In the genomic region with DNA sequence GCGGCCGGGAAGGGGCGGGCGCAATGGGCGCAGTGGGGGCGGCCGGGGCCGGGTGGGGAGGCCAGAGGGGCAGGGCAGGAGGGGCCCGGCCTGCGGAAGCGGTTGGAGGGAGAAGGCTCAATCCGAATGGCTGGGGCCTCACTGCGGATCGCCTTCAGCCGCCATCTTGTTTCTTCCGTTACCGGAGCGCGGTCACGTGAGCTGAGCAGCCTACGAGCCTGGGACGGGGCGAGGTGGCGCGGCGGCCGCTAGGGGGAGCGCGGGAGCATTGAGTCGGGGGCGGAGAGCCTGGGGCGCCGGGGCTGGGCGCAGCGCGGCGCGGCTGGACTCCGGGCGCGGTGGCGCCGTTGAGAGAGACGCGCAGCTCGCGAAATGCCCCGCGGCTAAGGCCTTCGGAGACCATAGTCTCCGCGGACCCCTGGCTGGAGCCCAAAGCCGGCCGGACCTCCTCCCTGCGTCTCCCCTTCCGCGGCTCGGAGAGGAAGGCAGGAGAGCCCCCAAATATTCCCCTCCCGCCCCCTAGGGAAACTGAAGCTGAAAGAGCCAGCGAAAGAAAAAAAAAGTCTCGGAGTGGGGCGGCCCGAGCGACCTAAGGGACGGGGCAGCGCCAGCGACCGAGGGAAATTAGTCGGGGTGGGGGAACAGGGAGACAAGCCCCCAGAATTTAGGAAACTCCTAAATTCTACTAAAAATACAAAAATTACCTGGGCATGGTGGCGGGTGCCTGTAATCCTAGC, we compare ENCODE assay signal across 1 cellular context.
A peak's percentile ranks its signal among the peaks of the same experiment; 100 is the strongest.
TF ChIP-seq lines count a peak whose summit lies in the region.
"Not testable (repeated sequence)": the region's sequence is repeated elsewhere in the genome, so short reads cannot be mapped to it uniquely, and the experiment has no call there.

LRRC37A3 (minus strand) TSS at position 190 of the 737 bp plus-strand sequence. CDS start 22,221 bp downstream, outside the sequence.

TF ChIP-seq in K562, 482 proteins besides CTCF, POLR2A, EP300 and RAD21 (continued from another document and continues in another):
- TF ChIP-seq, protein P1, sequence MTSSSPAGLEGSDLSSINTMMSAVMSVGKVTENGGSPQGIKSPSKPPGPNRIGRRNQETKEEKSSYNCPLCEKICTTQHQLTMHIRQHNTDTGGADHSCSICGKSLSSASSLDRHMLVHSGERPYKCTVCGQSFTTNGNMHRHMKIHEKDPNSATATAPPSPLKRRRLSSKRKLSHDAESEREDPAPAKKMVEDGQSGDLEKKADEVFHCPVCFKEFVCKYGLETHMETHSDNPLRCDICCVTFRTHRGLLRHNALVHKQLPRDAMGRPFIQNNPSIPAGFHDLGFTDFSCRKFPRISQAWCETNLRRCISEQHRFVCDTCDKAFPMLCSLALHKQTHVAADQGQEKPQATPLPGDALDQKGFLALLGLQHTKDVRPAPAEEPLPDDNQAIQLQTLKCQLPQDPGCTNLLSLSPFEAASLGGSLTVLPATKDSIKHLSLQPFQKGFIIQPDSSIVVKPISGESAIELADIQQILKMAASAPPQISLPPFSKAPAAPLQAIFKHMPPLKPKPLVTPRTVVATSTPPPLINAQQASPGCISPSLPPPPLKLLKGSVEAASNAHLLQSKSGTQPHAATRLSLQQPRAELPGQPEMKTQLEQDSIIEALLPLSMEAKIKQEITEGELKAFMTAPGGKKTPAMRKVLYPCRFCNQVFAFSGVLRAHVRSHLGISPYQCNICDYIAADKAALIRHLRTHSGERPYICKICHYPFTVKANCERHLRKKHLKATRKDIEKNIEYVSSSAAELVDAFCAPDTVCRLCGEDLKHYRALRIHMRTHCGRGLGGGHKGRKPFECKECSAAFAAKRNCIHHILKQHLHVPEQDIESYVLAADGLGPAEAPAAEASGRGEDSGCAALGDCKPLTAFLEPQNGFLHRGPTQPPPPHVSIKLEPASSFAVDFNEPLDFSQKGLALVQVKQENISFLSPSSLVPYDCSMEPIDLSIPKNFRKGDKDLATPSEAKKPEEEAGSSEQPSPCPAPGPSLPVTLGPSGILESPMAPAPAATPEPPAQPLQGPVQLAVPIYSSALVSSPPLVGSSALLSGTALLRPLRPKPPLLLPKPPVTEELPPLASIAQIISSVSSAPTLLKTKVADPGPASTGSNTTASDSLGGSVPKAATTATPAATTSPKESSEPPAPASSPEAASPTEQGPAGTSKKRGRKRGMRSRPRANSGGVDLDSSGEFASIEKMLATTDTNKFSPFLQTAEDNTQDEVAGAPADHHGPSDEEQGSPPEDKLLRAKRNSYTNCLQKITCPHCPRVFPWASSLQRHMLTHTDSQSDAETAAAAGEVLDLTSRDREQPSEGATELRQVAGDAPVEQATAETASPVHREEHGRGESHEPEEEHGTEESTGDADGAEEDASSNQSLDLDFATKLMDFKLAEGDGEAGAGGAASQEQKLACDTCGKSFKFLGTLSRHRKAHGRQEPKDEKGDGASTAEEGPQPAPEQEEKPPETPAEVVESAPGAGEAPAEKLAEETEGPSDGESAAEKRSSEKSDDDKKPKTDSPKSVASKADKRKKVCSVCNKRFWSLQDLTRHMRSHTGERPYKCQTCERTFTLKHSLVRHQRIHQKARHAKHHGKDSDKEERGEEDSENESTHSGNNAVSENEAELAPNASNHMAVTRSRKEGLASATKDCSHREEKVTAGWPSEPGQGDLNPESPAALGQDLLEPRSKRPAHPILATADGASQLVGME (CRISPR knock-in tag; IDR thresholded peaks at IDR 0.05): peak; percentile 38; the same call in 1 of the 2 replicates
- TF ChIP-seq, protein P2, sequence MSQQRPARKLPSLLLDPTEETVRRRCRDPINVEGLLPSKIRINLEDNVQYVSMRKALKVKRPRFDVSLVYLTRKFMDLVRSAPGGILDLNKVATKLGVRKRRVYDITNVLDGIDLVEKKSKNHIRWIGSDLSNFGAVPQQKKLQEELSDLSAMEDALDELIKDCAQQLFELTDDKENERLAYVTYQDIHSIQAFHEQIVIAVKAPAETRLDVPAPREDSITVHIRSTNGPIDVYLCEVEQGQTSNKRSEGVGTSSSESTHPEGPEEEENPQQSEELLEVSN (IDR thresholded peaks at IDR 0.05; ENCODE audit: borderline replicate concordance in 1 of 2, extremely low read depth in 1 of 2, insufficient read depth in 1 of 2, insufficient read length in 1 of 2, low read depth in 1 of 2, low read length in 1 of 2, poor library complexity in 1 of 2, severe bottlenecking in 1 of 2): peak; percentile 44 to 67
- TF ChIP-seq KAT7 (CRISPR knock-in tag; IDR thresholded peaks at IDR 0.05; ENCODE audit: borderline replicate concordance) (peak; percentile 91; the same call in 1 of the 2 replicates), ZNF589 (CRISPR knock-in tag; IDR thresholded peaks at IDR 0.05; ENCODE audit: low read depth) (0 out of 2 replicates have a peak, but pooled peaks have one; percentile 42), MBD2 (IDR thresholded peaks at IDR 0.05; ENCODE audit: borderline replicate concordance, low read depth) (peak; percentile 42; the same call in 1 of the 2 replicates), FOSL1 (tag; conservative IDR thresholded peaks at IDR 0.05) (peak; percentile 28; the same call in 1 of the 2 replicates), NCOR1 (IDR thresholded peaks at IDR 0.05) (peak; percentile 45), FOXJ2 (tag; IDR thresholded peaks at IDR 0.05) (peak; percentile 67; the same call in 1 of the 2 replicates), GATAD2A (IDR thresholded peaks at IDR 0.05) (peak; percentile 66; the same call in 1 of the 2 replicates), ZNF511 (CRISPR knock-in tag; IDR thresholded peaks at IDR 0.05) (peak; percentile 37; the same call in 1 of the 2 replicates), RBM25 (IDR thresholded peaks at IDR 0.05; ENCODE audit: low read depth, low read length, severe bottlenecking) (peak; percentile 23), TCF3 (CRISPR knock-in tag; IDR thresholded peaks at IDR 0.05) (peak; percentile 44; the same call in 1 of the 2 replicates), SIN3A (IDR thresholded peaks at IDR 0.05; ENCODE audit: borderline replicate concordance in 2 of 2, control insufficient read depth in 1 of 2, low read depth in 2 of 2, low read length in 2 of 2) (0 out of 4 replicates have a peak, but pooled peaks of 1 of the 2 experiments have one; percentile 53), BHLHE40 (IDR thresholded peaks at IDR 0.05; ENCODE audit: low read length) (peak; percentile 96), HNRNPLL (IDR thresholded peaks at IDR 0.05; ENCODE audit: low read depth, low read length, poor library complexity, severe bottlenecking) (peak; percentile 38), GABPB1 (CRISPR knock-in tag; IDR thresholded peaks at IDR 0.05) (peak; percentile 49; the same call in 1 of the 2 replicates), ZNF384 (IDR thresholded peaks at IDR 0.05; ENCODE audit: low read depth, low read length) (0 out of 2 replicates have a peak, but pooled peaks have one; percentile 30), NRF1 (conservative IDR thresholded peaks at IDR 0.05 in 1 of 2, IDR thresholded peaks at IDR 0.05 in 1 of 2) (peak; percentile 32 to 55; a peak in 3 of 4 replicates), NONO (IDR thresholded peaks at IDR 0.05; ENCODE audit: low read depth in 2 of 2, low read length in 1 of 2) (peak; percentile 39 to 70; a peak in 3 of 4 replicates), MEF2A (IDR thresholded peaks at IDR 0.05; ENCODE audit: control insufficient read depth, low read depth, low read length) (0 out of 2 replicates have a peak, but pooled peaks have one; percentile 34), ESRRA (IDR thresholded peaks at IDR 0.05; ENCODE audit: borderline replicate concordance, low read depth) (peak; percentile 34; the same call in 1 of the 2 replicates), MITF (IDR thresholded peaks at IDR 0.05) (peak; percentile 89), GTF2E2 (tag; IDR thresholded peaks at IDR 0.05) (peak; percentile 81), TAF1 (IDR thresholded peaks at IDR 0.05; ENCODE audit: control insufficient read depth, extremely low read depth, insufficient read depth, low read length, severe bottlenecking) (peak; percentile 95), VEZF1 (CRISPR knock-in tag; IDR thresholded peaks at IDR 0.05) (peak; percentile 75), ZNF512 (tag; IDR thresholded peaks at IDR 0.05) (peak; percentile 86; the same call in 1 of the 2 replicates), ZFX (CRISPR knock-in tag; IDR thresholded peaks at IDR 0.05) (peak; percentile 72), CTBP1 (IDR thresholded peaks at IDR 0.05; ENCODE audit: borderline replicate concordance) (peak; percentile 79), FIP1L1 (IDR thresholded peaks at IDR 0.05; ENCODE audit: low read depth, low read length, poor library complexity, severe bottlenecking) (peak; percentile 70), HNRNPL (IDR thresholded peaks at IDR 0.05; ENCODE audit: low read depth, low read length) (0 out of 2 replicates have a peak, but pooled peaks have one; percentile 36), MYBL2 (IDR thresholded peaks at IDR 0.05; ENCODE audit: low read depth) (0 out of 2 replicates have a peak, but pooled peaks have one; percentile 14), E2F3 (CRISPR knock-in tag; IDR thresholded peaks at IDR 0.05) (0 out of 2 replicates have a peak, but pooled peaks have one; percentile 37)
- TF ChIP-seq, protein P3, sequence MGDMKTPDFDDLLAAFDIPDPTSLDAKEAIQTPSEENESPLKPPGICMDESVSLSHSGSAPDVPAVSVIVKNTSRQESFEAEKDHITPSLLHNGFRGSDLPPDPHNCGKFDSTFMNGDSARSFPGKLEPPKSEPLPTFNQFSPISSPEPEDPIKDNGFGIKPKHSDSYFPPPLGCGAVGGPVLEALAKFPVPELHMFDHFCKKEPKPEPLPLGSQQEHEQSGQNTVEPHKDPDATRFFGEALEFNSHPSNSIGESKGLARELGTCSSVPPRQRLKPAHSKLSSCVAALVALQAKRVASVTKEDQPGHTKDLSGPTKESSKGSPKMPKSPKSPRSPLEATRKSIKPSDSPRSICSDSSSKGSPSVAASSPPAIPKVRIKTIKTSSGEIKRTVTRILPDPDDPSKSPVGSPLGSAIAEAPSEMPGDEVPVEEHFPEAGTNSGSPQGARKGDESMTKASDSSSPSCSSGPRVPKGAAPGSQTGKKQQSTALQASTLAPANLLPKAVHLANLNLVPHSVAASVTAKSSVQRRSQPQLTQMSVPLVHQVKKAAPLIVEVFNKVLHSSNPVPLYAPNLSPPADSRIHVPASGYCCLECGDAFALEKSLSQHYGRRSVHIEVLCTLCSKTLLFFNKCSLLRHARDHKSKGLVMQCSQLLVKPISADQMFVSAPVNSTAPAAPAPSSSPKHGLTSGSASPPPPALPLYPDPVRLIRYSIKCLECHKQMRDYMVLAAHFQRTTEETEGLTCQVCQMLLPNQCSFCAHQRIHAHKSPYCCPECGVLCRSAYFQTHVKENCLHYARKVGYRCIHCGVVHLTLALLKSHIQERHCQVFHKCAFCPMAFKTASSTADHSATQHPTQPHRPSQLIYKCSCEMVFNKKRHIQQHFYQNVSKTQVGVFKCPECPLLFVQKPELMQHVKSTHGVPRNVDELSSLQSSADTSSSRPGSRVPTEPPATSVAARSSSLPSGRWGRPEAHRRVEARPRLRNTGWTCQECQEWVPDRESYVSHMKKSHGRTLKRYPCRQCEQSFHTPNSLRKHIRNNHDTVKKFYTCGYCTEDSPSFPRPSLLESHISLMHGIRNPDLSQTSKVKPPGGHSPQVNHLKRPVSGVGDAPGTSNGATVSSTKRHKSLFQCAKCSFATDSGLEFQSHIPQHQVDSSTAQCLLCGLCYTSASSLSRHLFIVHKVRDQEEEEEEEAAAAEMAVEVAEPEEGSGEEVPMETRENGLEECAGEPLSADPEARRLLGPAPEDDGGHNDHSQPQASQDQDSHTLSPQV (IDR thresholded peaks at IDR 0.05): peak; percentile 23; the same call in 1 of the 2 replicates
- TF ChIP-seq, protein P4, sequence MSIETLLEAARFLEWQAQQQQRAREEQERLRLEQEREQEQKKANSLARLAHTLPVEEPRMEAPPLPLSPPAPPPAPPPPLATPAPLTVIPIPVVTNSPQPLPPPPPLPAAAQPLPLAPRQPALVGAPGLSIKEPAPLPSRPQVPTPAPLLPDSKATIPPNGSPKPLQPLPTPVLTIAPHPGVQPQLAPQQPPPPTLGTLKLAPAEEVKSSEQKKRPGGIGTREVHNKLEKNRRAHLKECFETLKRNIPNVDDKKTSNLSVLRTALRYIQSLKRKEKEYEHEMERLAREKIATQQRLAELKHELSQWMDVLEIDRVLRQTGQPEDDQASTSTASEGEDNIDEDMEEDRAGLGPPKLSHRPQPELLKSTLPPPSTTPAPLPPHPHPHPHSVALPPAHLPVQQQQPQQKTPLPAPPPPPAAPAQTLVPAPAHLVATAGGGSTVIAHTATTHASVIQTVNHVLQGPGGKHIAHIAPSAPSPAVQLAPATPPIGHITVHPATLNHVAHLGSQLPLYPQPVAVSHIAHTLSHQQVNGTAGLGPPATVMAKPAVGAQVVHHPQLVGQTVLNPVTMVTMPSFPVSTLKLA (conservative IDR thresholded peaks at IDR 0.05): peak in 1 of 2 experiments; percentile 60; a peak in 2 of 4 replicates
- not testable (repeated sequence) for TF ChIP-seq MYBL2 (CRISPR knock-in tag; IDR thresholded peaks at IDR 0.05; ENCODE audit: borderline replicate concordance)
